1 cellular context compared by ENCODE assay signal in the genomic region with DNA sequence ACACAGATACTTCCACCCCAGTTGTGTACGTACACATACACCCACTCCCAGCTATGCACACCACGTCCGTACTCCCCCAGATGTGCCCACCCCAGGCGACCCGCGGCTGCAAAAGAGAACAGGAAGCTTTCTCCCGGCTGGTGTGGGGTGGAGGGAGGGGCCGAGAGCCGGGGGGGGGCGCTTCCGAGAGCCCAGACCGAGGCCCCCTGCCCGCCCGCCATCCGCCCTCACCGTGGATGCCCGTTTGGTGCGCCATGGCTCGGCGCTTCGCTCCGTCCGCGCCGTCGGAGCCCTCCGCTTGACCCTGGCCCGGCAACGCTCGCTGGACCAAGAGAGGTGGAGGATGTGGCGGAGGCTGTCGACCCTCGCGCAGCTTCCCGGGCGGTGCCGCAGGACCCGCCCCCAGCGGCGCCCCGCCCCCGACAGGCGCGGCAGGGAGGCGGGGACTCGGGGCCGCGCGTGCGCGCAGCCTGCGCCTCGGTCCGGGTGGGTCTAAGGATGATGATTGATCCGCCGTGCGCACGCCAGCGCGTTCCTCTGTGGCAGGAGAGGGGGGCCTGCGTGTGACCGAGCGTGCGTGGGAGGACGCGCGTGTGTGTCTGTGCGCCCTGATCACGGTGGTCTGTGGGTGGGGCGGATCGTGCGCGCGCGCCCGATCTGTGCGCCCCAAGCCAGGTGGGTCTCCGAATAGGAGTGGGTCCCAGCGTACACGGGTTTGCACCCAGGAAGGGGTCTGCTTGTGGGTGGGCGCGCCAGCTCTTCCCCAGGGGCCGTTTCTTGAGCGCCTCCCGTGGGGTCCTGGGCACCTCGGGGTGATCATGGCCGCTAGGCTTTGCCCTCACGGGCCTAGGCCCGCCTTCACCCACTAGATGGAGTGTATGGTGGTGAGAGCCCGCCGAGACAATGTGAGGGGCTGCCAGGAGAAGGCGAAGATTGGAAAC.
A peak's percentile ranks its signal among the peaks of the same experiment; 100 is the strongest.
TF ChIP-seq lines count a peak whose summit lies in the region.

Gene TWF2, minus strand, starts transcription at position 398 of the 941 bp plus-strand sequence. Its CDS starts 142 bp downstream, at position 256.

TF ChIP-seq in HepG2, 621 proteins besides CTCF, POLR2A, EP300 and RAD21 (continued from another document and continues in another):
- TF ChIP-seq, protein P1, sequence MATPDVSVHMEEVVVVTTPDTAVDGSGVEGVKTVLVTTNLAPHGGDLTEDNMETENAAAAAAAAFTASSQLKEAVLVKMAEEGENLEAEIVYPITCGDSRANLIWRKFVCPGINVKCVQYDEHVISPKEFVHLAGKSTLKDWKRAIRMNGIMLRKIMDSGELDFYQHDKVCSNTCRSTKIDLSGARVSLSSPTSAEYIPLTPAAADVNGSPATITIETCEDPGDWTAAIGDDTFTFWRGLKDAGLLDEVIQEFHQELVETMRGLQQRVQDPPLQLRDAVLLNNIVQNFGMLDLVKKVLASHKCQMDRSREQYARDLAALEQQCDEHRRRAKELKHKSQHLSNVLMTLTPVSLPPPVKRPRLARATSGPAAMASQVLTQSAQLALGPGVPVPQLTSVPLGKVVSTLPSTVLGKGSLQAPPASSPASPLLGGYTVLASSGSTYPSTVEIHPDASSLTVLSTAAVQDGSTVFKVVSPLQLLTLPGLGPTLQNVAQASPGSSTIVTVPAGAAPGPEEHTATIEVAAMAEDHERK (CRISPR knock-in tag; IDR thresholded peaks at IDR 0.05; ENCODE audit: low read depth), result no peak
- TF ChIP-seq FOSL1 (CRISPR knock-in tag; IDR thresholded peaks at IDR 0.05; ENCODE audit: borderline replicate concordance), result no peak
- TF ChIP-seq ZFY (CRISPR knock-in tag; IDR thresholded peaks at IDR 0.05), result peak; percentile 83
- no peak for TF ChIP-seq KIAA2018 (CRISPR knock-in tag; IDR thresholded peaks at IDR 0.05; ENCODE audit: borderline replicate concordance)
- peak; percentile 13 for TF ChIP-seq STAG1 (CRISPR knock-in tag; IDR thresholded peaks at IDR 0.05)
- TF ChIP-seq ZBTB4 (CRISPR knock-in tag; IDR thresholded peaks at IDR 0.05; ENCODE audit: borderline replicate concordance), result no peak
- TF ChIP-seq, protein P2, sequence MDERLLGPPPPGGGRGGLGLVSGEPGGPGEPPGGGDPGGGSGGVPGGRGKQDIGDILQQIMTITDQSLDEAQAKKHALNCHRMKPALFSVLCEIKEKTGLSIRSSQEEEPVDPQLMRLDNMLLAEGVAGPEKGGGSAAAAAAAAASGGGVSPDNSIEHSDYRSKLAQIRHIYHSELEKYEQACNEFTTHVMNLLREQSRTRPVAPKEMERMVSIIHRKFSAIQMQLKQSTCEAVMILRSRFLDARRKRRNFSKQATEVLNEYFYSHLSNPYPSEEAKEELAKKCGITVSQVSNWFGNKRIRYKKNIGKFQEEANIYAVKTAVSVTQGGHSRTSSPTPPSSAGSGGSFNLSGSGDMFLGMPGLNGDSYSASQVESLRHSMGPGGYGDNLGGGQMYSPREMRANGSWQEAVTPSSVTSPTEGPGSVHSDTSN (CRISPR knock-in tag; IDR thresholded peaks at IDR 0.05), result no peak
- no peak for TF ChIP-seq ZNF513 (CRISPR knock-in tag; conservative IDR thresholded peaks at IDR 0.05)
- no peak for TF ChIP-seq ZNF773 (CRISPR knock-in tag; IDR thresholded peaks at IDR 0.05; ENCODE audit: borderline replicate concordance)
- peak; percentile 43; the same call in 1 of the 2 replicates for TF ChIP-seq FOXM1 (CRISPR knock-in tag; IDR thresholded peaks at IDR 0.05)
- no peak for TF ChIP-seq WIZ (CRISPR knock-in tag; IDR thresholded peaks at IDR 0.05)
- 0 out of 2 replicates have a peak, but pooled peaks have one; percentile 45 for TF ChIP-seq ZNF160 (CRISPR knock-in tag; IDR thresholded peaks at IDR 0.05)
- TF ChIP-seq, protein P3, sequence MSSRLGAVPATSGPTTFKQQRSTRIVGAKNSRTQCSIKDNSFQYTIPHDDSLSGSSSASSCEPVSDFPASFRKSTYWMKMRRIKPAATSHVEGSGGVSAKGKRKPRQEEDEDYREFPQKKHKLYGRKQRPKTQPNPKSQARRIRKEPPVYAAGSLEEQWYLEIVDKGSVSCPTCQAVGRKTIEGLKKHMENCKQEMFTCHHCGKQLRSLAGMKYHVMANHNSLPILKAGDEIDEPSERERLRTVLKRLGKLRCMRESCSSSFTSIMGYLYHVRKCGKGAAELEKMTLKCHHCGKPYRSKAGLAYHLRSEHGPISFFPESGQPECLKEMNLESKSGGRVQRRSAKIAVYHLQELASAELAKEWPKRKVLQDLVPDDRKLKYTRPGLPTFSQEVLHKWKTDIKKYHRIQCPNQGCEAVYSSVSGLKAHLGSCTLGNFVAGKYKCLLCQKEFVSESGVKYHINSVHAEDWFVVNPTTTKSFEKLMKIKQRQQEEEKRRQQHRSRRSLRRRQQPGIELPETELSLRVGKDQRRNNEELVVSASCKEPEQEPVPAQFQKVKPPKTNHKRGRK (CRISPR knock-in tag; IDR thresholded peaks at IDR 0.05), result no peak
- no peak for TF ChIP-seq ZNF7 (CRISPR knock-in tag; IDR thresholded peaks at IDR 0.05)
- TF ChIP-seq ZNF704 (CRISPR knock-in tag; IDR thresholded peaks at IDR 0.05; ENCODE audit: borderline replicate concordance), result no peak
- no peak for TF ChIP-seq TRIM22 (IDR thresholded peaks at IDR 0.05)
- TF ChIP-seq, protein P4, sequence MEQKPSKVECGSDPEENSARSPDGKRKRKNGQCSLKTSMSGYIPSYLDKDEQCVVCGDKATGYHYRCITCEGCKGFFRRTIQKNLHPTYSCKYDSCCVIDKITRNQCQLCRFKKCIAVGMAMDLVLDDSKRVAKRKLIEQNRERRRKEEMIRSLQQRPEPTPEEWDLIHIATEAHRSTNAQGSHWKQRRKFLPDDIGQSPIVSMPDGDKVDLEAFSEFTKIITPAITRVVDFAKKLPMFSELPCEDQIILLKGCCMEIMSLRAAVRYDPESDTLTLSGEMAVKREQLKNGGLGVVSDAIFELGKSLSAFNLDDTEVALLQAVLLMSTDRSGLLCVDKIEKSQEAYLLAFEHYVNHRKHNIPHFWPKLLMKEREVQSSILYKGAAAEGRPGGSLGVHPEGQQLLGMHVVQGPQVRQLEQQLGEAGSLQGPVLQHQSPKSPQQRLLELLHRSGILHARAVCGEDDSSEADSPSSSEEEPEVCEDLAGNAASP (CRISPR knock-in tag; IDR thresholded peaks at IDR 0.05; ENCODE audit: borderline replicate concordance), result no peak
- no peak for TF ChIP-seq LCORL (IDR thresholded peaks at IDR 0.05)
- peak; percentile 52; the same call in 1 of the 2 replicates for TF ChIP-seq LCORL (CRISPR knock-in tag; IDR thresholded peaks at IDR 0.05)
- TF ChIP-seq ZBTB3 (CRISPR knock-in tag; IDR thresholded peaks at IDR 0.05; ENCODE audit: borderline replicate concordance, low read depth), result no peak
- no peak for TF ChIP-seq ZSCAN22 (CRISPR knock-in tag; IDR thresholded peaks at IDR 0.05)
- TF ChIP-seq ZGPAT (CRISPR knock-in tag; IDR thresholded peaks at IDR 0.05), result no peak; the same call in 1 of the 2 replicates
